1 cellular context compared by ENCODE assay signal in the genomic region with DNA sequence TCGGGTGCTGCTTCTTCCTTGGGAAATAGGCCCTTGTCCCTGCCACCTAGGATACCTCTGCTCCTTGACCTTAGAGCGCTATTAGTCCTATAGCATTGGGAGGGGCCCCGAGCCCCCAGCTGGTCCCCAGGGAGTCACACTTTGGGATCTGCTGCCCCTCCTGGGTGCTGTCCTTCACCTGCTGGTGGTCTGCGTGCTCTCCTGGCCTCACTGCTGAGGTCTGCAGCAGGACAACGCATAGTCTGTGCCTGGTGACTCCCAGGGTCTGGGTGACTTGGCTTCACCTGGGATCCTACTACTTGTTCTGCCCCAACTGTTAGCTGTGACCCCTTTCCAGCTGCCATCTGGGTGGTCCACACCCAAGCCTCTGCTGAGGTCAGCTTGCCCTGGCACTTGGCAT.
TF ChIP-seq lines count a peak whose summit lies in the region.

No MANE protein-coding gene starts in this region.

TF ChIP-seq in H1, 55 proteins besides CTCF, POLR2A, EP300 and RAD21:
- TF ChIP-seq BACH1 (IDR thresholded peaks at IDR 0.05; ENCODE audit: low read length) (no peak), FOSL1 (IDR thresholded peaks at IDR 0.05; ENCODE audit: insufficient read depth, low read depth, low read length) (no peak), SP4 (IDR thresholded peaks at IDR 0.05; ENCODE audit: low read length) (no peak), SIRT6 (IDR thresholded peaks at IDR 0.05; ENCODE audit: low read length) (no peak), TCF12 (IDR thresholded peaks at IDR 0.05; ENCODE audit: low read depth, low read length) (no peak), ZNF274 (IDR thresholded peaks at IDR 0.05; ENCODE audit: borderline replicate concordance, extremely low read depth, low read length) (no peak), EGR1 (IDR thresholded peaks at IDR 0.05; ENCODE audit: borderline replicate concordance, low read depth, low read length) (no peak), GABPA (IDR thresholded peaks at IDR 0.05; ENCODE audit: borderline replicate concordance, insufficient read depth, low read length) (no peak), TAF1 (IDR thresholded peaks at IDR 0.05; ENCODE audit: low read depth, low read length) (no peak), KDM1A (IDR thresholded peaks at IDR 0.05; ENCODE audit: borderline replicate concordance, low read length) (no peak)
- TF ChIP-seq, protein P1, sequence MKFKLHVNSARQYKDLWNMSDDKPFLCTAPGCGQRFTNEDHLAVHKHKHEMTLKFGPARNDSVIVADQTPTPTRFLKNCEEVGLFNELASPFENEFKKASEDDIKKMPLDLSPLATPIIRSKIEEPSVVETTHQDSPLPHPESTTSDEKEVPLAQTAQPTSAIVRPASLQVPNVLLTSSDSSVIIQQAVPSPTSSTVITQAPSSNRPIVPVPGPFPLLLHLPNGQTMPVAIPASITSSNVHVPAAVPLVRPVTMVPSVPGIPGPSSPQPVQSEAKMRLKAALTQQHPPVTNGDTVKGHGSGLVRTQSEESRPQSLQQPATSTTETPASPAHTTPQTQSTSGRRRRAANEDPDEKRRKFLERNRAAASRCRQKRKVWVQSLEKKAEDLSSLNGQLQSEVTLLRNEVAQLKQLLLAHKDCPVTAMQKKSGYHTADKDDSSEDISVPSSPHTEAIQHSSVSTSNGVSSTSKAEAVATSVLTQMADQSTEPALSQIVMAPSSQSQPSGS (IDR thresholded peaks at IDR 0.05; ENCODE audit: low read length), result no peak
